26 cellular contexts compared by ENCODE assay signal in the genomic region with DNA sequence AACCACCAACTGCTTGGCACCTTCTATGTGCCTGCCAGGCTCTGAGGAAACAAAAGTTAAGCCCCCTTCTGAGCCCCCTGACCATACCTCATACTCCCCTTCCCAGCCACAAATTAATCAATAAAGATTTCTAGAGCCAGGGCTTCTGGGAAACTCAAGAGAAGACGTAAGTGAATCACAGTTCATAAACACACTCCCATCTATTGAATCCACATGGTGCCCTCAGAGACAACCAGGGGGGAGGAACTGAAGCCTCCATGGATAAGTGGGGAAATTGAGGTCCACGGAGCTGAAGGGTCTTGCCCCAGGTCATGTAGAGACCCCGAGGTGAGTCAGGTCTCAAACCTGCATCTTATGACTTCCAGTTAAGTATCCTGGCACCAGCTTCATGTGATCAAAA.
"Had no signal": no experiment of that assay in that cellular context is flagged by ENCODE, and none has a peak within 500 bp of the region (broad histone marks: within the 10 kb centered on the region; RNA-seq: fewer than 3 reads in every experiment).

No MANE protein-coding gene starts in this region.

- H3K36me3 Mint-ChIP-seq: activated CD4-positive, alpha-beta memory T cell treated with anti-CD3 and anti-CD28 coated beads for 36 hours; activated naive CD8-positive, alpha-beta T cell treated with anti-CD3 and anti-CD28 coated beads for 36 hours had no signal

- H3K27me3 ChIP-seq: adrenal gland, body of pancreas, cardiac muscle cell, sigmoid colon, transverse colon had no signal

- H3K4me1 Mint-ChIP-seq: activated naive CD8-positive, alpha-beta T cell treated with anti-CD3 and anti-CD28 coated beads for 36 hours; naive B cell; T-helper 17 cell had no signal

- H3K27ac Mint-ChIP-seq: activated CD4-positive, alpha-beta memory T cell treated with anti-CD3 and anti-CD28 coated beads for 36 hours; activated naive CD4-positive, alpha-beta T cell treated with anti-CD3 and anti-CD28 coated beads for 36 hours; activated naive CD8-positive, alpha-beta T cell treated with anti-CD3 and anti-CD28 coated beads for 36 hours; activated T-helper 1 cell treated with anti-CD3 and anti-CD28 coated beads, Interleukin-12 subunit alpha, Interleukin-12 subunit beta, Interleukin-2, Interleukin-4 antibody, amounts not matched to agents 30 ng/mL and 10 ng/mL and 1 ng/mL, durations not matched to agents 14 hours and 24 hours and 36 hours; effector memory CD8-positive, alpha-beta T cell; naive B cell; T-helper 17 cell had no signal

- ATAC-seq: activated CD4-positive, CD25-positive, alpha-beta regulatory T cell treated with anti-CD3 and anti-CD28 coated beads, Interleukin-2, amount 50 U/mL, for 24 hours; body of pancreas; effector memory CD8-positive, alpha-beta T cell; T-helper 17 cell had no signal

- H3K9me3 Mint-ChIP-seq: activated T-helper 1 cell treated with anti-CD3 and anti-CD28 coated beads, Interleukin-12 subunit alpha, Interleukin-12 subunit beta, Interleukin-2, Interleukin-4 antibody, amounts not matched to agents 30 ng/mL and 10 ng/mL and 1 ng/mL, durations not matched to agents 14 hours and 24 hours and 36 hours had no signal

- H3K4me3 ChIP-seq: adrenal gland, body of pancreas, cardiac muscle cell, sigmoid colon, SK-N-MC, suprapubic skin, transverse colon had no signal

- H3K4me3 Mint-ChIP-seq: activated CD4-positive, alpha-beta memory T cell treated with anti-CD3 and anti-CD28 coated beads for 36 hours; activated naive CD4-positive, alpha-beta T cell treated with anti-CD3 and anti-CD28 coated beads for 36 hours; activated naive CD8-positive, alpha-beta T cell treated with anti-CD3 and anti-CD28 coated beads for 36 hours; activated T-helper 1 cell treated with anti-CD3 and anti-CD28 coated beads, Interleukin-12 subunit alpha, Interleukin-12 subunit beta, Interleukin-2, Interleukin-4 antibody, amounts not matched to agents 30 ng/mL and 10 ng/mL and 1 ng/mL, durations not matched to agents 14 hours and 24 hours and 36 hours; effector memory CD8-positive, alpha-beta T cell; naive B cell; T-helper 17 cell had no signal

- DNase-seq: activated CD4-positive, alpha-beta memory T cell treated with anti-CD3 and anti-CD28 coated beads for 36 hours; activated CD4-positive, alpha-beta T cell treated with anti-CD3 and anti-CD28 coated beads for 48 hours; activated CD8-positive, alpha-beta memory T cell treated with anti-CD3 and anti-CD28 coated beads, Interleukin-2, amount 50 U/mL, for 4 hours; activated effector memory CD4-positive, alpha-beta T cell treated with anti-CD3 and anti-CD28 coated beads, Interleukin-2, amount 50 U/mL, for 16 hours; activated naive CD4-positive, alpha-beta T cell treated with anti-CD3 and anti-CD28 coated beads for 36 hours; activated naive CD8-positive, alpha-beta T cell treated with anti-CD3 and anti-CD28 coated beads for 36 hours; activated T-cell treated with anti-CD3 and anti-CD28 coated beads, Interleukin-2, amount 50 U/mL, for 1 hour; body of pancreas; cortex of kidney; effector memory CD8-positive, alpha-beta T cell; erythroblast; foreskin fibroblast; mammary epithelial cell; naive B cell; sigmoid colon; stimulated activated naive CD4-positive, alpha-beta T cell; T-helper 17 cell; T1000; transverse colon; WERI-Rb-1 had no signal

- H3K27ac ChIP-seq: adrenal gland, body of pancreas, SK-N-MC, suprapubic skin, transverse colon, WERI-Rb-1 had no signal

- H3K27me3 Mint-ChIP-seq: T-helper 17 cell had no signal

- H3K9me3 ChIP-seq: adrenal gland, body of pancreas, sigmoid colon, suprapubic skin, transverse colon had no signal

- H3K4me1 ChIP-seq: adrenal gland had no signal

- H3K36me3 ChIP-seq: adrenal gland, cardiac muscle cell, sigmoid colon, suprapubic skin, transverse colon, WERI-Rb-1 had no signal
